1 cellular context compared by ENCODE assay signal in the genomic region with DNA sequence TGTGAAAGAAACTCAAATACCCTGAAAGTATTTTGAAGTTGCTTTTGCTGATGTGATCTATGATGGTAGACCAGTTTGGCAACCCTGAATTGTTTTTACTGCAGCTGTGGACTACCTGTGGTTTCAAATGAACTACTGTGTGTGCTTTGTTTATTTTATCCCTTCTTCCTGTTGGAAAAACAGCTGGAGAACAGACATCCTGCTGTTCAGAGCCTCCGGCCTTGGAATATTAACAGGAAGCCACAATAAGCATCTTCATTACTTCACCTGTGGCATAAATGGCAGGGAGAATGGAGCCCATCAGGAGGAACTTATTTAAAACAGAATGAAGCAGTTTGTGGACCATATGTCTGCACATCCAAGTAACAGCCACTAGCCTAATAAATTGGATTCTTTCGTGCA.
TF ChIP-seq lines count a peak whose summit lies in the region.

No MANE protein-coding gene starts in this region.

TF ChIP-seq in H1, 55 proteins besides CTCF, POLR2A, EP300 and RAD21:
- TF ChIP-seq BCL11A (IDR thresholded peaks at IDR 0.05; ENCODE audit: low read depth in 2 of 2, low read length in 2 of 2) = peak in 1 of 2 experiments; percentile 54
- TF ChIP-seq SP1 (IDR thresholded peaks at IDR 0.05; ENCODE audit: low read depth, low read length) = peak; percentile 50; the same call in 1 of the 2 replicates
- TF ChIP-seq EGR1 (IDR thresholded peaks at IDR 0.05; ENCODE audit: borderline replicate concordance, low read depth, low read length) = peak; percentile 83
- 0 out of 2 replicates have a peak, but pooled peaks have one; percentile 5 for TF ChIP-seq JUND (IDR thresholded peaks at IDR 0.05; ENCODE audit: low read length)
- peak; percentile 19 for TF ChIP-seq TAF7 (optimal IDR thresholded peaks at IDR 0.05; ENCODE audit: borderline replicate concordance, low read depth, low read length)
- TF ChIP-seq CEBPB (IDR thresholded peaks at IDR 0.05; ENCODE audit: low read depth, low read length) = no peak
- peak; percentile 93 for TF ChIP-seq TCF12 (IDR thresholded peaks at IDR 0.05; ENCODE audit: low read depth, low read length)
- no peak for TF ChIP-seq RFX5 (IDR thresholded peaks at IDR 0.05; ENCODE audit: borderline replicate concordance, low read depth, low read length)
- no peak for TF ChIP-seq HDAC6 (IDR thresholded peaks at IDR 0.05; ENCODE audit: low read depth, low read length)
- TF ChIP-seq HDAC2 (IDR thresholded peaks at IDR 0.05; ENCODE audit: borderline replicate concordance in 1 of 2, low read depth in 2 of 2, low read length in 2 of 2) = peak in 1 of 2 experiments; percentile 63; a peak in 1 of 4 replicates
- TF ChIP-seq CBX8 (IDR thresholded peaks at IDR 0.05; ENCODE audit: borderline replicate concordance, low read depth, low read length) = no peak
